In genomic region chr13:39688278-39688677, GRCh38 we compare ENCODE assay signal across 11 cellular contexts. TPM values are rescaled to one million over a fixed set of nuclear protein-coding genes. Genes with fewer than 3 reads are reported as not detected.
DNase-seq lines count a peak whose midpoint lies in the region; ATAC-seq, FAIRE-seq and TF ChIP-seq lines count a peak whose summit lies in the region.
"Had no signal": no experiment of that assay in that cellular context is flagged by ENCODE, and none has a peak within 500 bp of the region (broad histone marks: within the 10 kb centered on the region; RNA-seq: fewer than 3 reads in every experiment).

No MANE protein-coding gene starts in this region.

- DNase-seq in GM12891 (ENCODE audit: insufficient read length, low spot score), result no peak
- no peak for DNase-seq in activated T-helper 2 cell treated with anti-CD3 and anti-CD28 coated beads, Interferon-gamma antibody, Interleukin-2, Interleukin-4, amounts not matched to agents 10 μg/mL and 5 μg/mL and 100 μg/mL, durations not matched to agents 14 hours and 24 hours and 36 hours (ENCODE audit: low spot score)
- DNase-seq in H4 (ENCODE audit: low spot score), result no peak
- DNase-seq in effector CD8-positive, alpha-beta T cell (lab: John Stamatoyannopoulos, UW), result no peak
- no peak for DNase-seq in amygdala (lab: John Stamatoyannopoulos, UW)
- DNase-seq: lower lobe of right lung, NCI-H187 had no signal

- peak; percentile 51 for FAIRE-seq in GM12891 (lab: Jason Lieb, UNC)

- peak; percentile 16 for ATAC-seq in GM21423 (IDR thresholded peaks at IDR 0.05; ENCODE audit: unreplicated experiment)
- peak; percentile 19 for ATAC-seq in HG03571 (IDR thresholded peaks at IDR 0.05; ENCODE audit: unreplicated experiment)
- no peak for ATAC-seq in HG03521 (IDR thresholded peaks at IDR 0.05; ENCODE audit: unreplicated experiment)
- ATAC-seq: lower lobe of right lung had no signal

- peak overlapping the region; percentile 20 for H3K4me3 Mint-ChIP-seq in activated T-helper 2 cell treated with anti-CD3 and anti-CD28 coated beads, Interferon-gamma antibody, Interleukin-2, Interleukin-4, amounts not matched to agents 10 μg/mL and 5 μg/mL and 100 μg/mL, durations not matched to agents 14 hours and 24 hours and 36 hours (ENCODE audit: low read depth)
- H3K4me3 Mint-ChIP-seq: brain had no signal

- H3K27me3 Mint-ChIP-seq in activated T-helper 2 cell treated with anti-CD3 and anti-CD28 coated beads, Interferon-gamma antibody, Interleukin-2, Interleukin-4, amounts not matched to agents 10 μg/mL and 5 μg/mL and 100 μg/mL, durations not matched to agents 14 hours and 24 hours and 36 hours (ENCODE audit: low read depth), result no peaks in the 10 kb centered on the region
- H3K27me3 Mint-ChIP-seq: brain had no signal

- peaks cover 23% of the 10 kb centered on the region for H3K36me3 Mint-ChIP-seq in activated T-helper 2 cell treated with anti-CD3 and anti-CD28 coated beads, Interferon-gamma antibody, Interleukin-2, Interleukin-4, amounts not matched to agents 10 μg/mL and 5 μg/mL and 100 μg/mL, durations not matched to agents 14 hours and 24 hours and 36 hours (ENCODE audit: low read depth)

- peaks cover 29% of the 10 kb centered on the region for H3K4me1 Mint-ChIP-seq in activated T-helper 2 cell treated with anti-CD3 and anti-CD28 coated beads, Interferon-gamma antibody, Interleukin-2, Interleukin-4, amounts not matched to agents 10 μg/mL and 5 μg/mL and 100 μg/mL, durations not matched to agents 14 hours and 24 hours and 36 hours (ENCODE audit: low read depth)
- H3K4me1 Mint-ChIP-seq: brain had no signal

- intact Hi-C loops in activated T-helper 2 cell treated with anti-CD3 and anti-CD28 coated beads, Interferon-gamma antibody, Interleukin-2, Interleukin-4, amounts not matched to agents 10 μg/mL and 5 μg/mL and 100 μg/mL, durations not matched to agents 14 hours and 24 hours and 36 hours (cut with micrococcal nuclease), result loop anchor here (1.0 to 10.0 kb wide), 9 partner anchors 88 to 1089 kb away; no protein-coding TSS in a partner anchor

- peak overlapping the region; percentile 91 for H3K27ac Mint-ChIP-seq in activated T-helper 2 cell treated with anti-CD3 and anti-CD28 coated beads, Interferon-gamma antibody, Interleukin-2, Interleukin-4, amounts not matched to agents 10 μg/mL and 5 μg/mL and 100 μg/mL, durations not matched to agents 14 hours and 24 hours and 36 hours
- H3K27ac Mint-ChIP-seq: brain had no signal

- H3K9me3 Mint-ChIP-seq in activated T-helper 2 cell treated with anti-CD3 and anti-CD28 coated beads, Interferon-gamma antibody, Interleukin-2, Interleukin-4, amounts not matched to agents 10 μg/mL and 5 μg/mL and 100 μg/mL, durations not matched to agents 14 hours and 24 hours and 36 hours, result no peaks in the 10 kb centered on the region
- H3K9me3 Mint-ChIP-seq: brain had no signal

- no peak for TF ChIP-seq POLR2A in GM12891 (IDR thresholded peaks at IDR 0.05; ENCODE audit: low read depth, low read length)

TF ChIP-seq in GM12891, 5 proteins besides CTCF, POLR2A, EP300 and RAD21:
- TF ChIP-seq POU2F2 (IDR thresholded peaks at IDR 0.05; ENCODE audit: low read depth, low read length), result no peak
- peak; percentile 25; the same call in 1 of the 2 replicates for TF ChIP-seq SPI1 (IDR thresholded peaks at IDR 0.05; ENCODE audit: low read depth, low read length)

RNA-seq across cellular contexts. Expression of gene COG6, which starts 32.8 kb away (rescaled TPM):
- 7.0 TPM for polyA plus RNA-seq in GM12891 (2012; ENCODE audit: low read depth, missing spikeins)
- total RNA-seq in activated T-helper 2 cell treated with anti-CD3 and anti-CD28 coated beads, Interferon-gamma antibody, Interleukin-2, Interleukin-4, amounts not matched to agents 10 μg/mL and 5 μg/mL and 100 μg/mL, durations not matched to agents 14 hours and 24 hours and 36 hours, result 32.4 and 42.2 TPM in 2 replicates
- total RNA-seq in H4 (2014; rRNA removed; shearing (Covaris generic)), result 9.4 and 12.0 TPM in 2 replicates
